In genomic region chr9:120579139-120579749, GRCh38 we compare ENCODE assay signal across 8 cellular contexts. TPM values are rescaled to one million over a fixed set of nuclear protein-coding genes. Genes with fewer than 3 reads are reported as not detected.
DNase-seq lines count a peak whose midpoint lies in the region; TF ChIP-seq lines count a peak whose summit lies in the region.

No MANE protein-coding gene starts in this region.

- peak overlapping the region; percentile 74 to 91 (median 84) for H3K27ac ChIP-seq in stomach

- TF ChIP-seq EP300 in stomach (IDR thresholded peaks at IDR 0.05) = no peak

- no peaks in the 10 kb centered on the region for H3K9me3 ChIP-seq in adipocyte (ENCODE audit: control insufficient read depth, low read length)
- no peaks in the 10 kb centered on the region for H3K9me3 ChIP-seq in stomach

- DNase-seq in Daoy (ENCODE audit: low read depth) = peak; percentile 35
- DNase-seq in HT1080 (ENCODE audit: low read depth) = peak; percentile 8
- peak; percentile 35 for DNase-seq in adipocyte (ENCODE audit: low read depth)
- DNase-seq in iPS-NIHi7 (ENCODE audit: extremely low spot score) = peak; percentile 39
- DNase-seq in stomach = no peak
- DNase-seq in COLO829 (ENCODE audit: low spot score) = no peak
- DNase-seq in activated effector memory CD4-positive, alpha-beta T cell treated with anti-CD3 and anti-CD28 coated beads, Interleukin-2, amount 50 U/mL, for 16 hours = no peak
- no peak for DNase-seq in retina

- H3K4me1 ChIP-seq in adipocyte (ENCODE audit: control insufficient read depth, insufficient read depth, low read length) = peaks cover 17% of the 10 kb centered on the region
- peaks cover 13 to 34% (median 27%) of the 10 kb centered on the region in 4 donors for H3K4me1 ChIP-seq in stomach

- H3K9ac ChIP-seq in adipocyte (ENCODE audit: low read length) = peak overlapping the region; percentile 91

- no peaks in the 10 kb centered on the region for H3K27me3 ChIP-seq in adipocyte (replicated peaks; ENCODE audit: control insufficient read depth, insufficient read depth, low read length)
- H3K27me3 ChIP-seq in stomach = no peaks in the 10 kb centered on the region

- no peak for TF ChIP-seq POLR2A in stomach (IDR thresholded peaks at IDR 0.05)

- WGBS in stomach, 5 donors = 20 to 22% (median 20%) methylated on average over 9 of the region's 9 CpGs

- no peaks in the 10 kb centered on the region for H3K36me3 ChIP-seq in adipocyte (ENCODE audit: control insufficient read depth, insufficient read depth, low read length, severe bottlenecking)
- peaks cover 0 to 21% (median 3%) of the 10 kb centered on the region in 4 donors for H3K36me3 ChIP-seq in stomach

- no peak for TF ChIP-seq CTCF in stomach (IDR thresholded peaks at IDR 0.05)

- peak overlapping the region; percentile 91 for H3K4me3 ChIP-seq in adipocyte (ENCODE audit: low read length)
- peak overlapping the region; percentile 92 to 97 (median 94) for H3K4me3 ChIP-seq in stomach

- intact Hi-C loops in stomach (cut with DNase I; ENCODE audit: low total_unique reads) = no loop called here

RNA-seq across cellular contexts. Expression of gene CDK5RAP2, which starts 0.7 kb away (rescaled TPM):
- total RNA-seq in Daoy (2014; rRNA removed; shearing (Covaris generic)) = 34.0 and 35.8 TPM in 2 replicates
- 52.9 and 65.3 TPM in 2 replicates for total RNA-seq in HT1080 (2014; rRNA removed; shearing (Covaris generic))
- 29.7 and 32.5 TPM in 2 replicates for polyA plus RNA-seq in HT1080 (2015; cell fraction: cytosol; rRNA removed)
- polyA plus RNA-seq in HT1080 (2015; cell fraction: nucleus; rRNA removed) = 62.1 and 70.5 TPM in 2 replicates
- total RNA-seq in stomach = 100 to 1,000 TPM in 2 of 5 donors, 10 to 100 TPM in 3; 30.3 to 438 (median 59.7) TPM
- 10 to 100 TPM; 24.7 to 25.3 (median 25.2) TPM for polyA plus RNA-seq in stomach

Comparison
In these comparisons a context has a peak if more than half of its experiments do, and no peak if none do; other contexts are left out.
1. DNase-seq: peak in Daoy (single experiment), HT1080 (single experiment), adipocyte (single experiment) and iPS-NIHi7 (single experiment); none in stomach (single experiment), COLO829 (single experiment), activated effector memory CD4-positive, alpha-beta T cell treated with anti-CD3 and anti-CD28 coated beads, Interleukin-2, amount 50 U/mL, for 16 hours (single experiment) and retina (single experiment).